Comparison of ENCODE assay signal across 9 cellular contexts in the genomic region with DNA sequence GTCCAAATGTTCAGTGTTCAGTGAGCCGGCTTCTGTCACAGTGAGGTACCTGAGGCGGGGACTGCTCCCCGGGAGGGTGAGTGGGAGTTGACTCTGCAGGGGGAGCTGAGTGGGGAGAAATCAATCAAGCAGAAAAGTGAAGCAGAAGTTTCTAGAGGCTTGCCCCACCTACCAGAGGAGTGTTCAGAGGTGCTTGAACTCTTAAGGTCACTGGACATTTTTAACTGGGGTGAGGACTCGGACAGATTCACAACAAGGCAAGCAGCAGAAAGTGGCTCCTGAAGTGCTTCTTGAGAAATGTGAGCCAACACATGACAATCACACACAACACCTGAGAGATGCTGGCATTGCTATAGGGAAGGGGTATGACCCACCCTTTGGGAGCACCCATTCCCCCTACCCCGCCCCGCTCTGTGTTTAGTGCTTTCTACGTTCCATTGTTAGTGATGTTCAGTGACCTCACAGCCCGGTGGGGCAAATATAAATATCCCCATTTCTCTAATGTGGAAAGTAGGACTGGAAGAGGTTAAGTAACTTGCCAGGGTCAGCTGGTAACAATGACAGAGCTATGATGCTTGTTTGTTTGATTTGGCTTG. TPM values are rescaled to one million over a fixed set of nuclear protein-coding genes. Genes with fewer than 3 reads are reported as not detected.
A peak's percentile ranks its signal among the peaks of the same experiment; 100 is the strongest.
DNase-seq lines count a peak whose midpoint lies in the region; ATAC-seq, FAIRE-seq and TF ChIP-seq lines count a peak whose summit lies in the region.
"Had no signal": no experiment of that assay in that cellular context is flagged by ENCODE, and none has a peak within 500 bp of the region (broad histone marks: within the 10 kb centered on the region; RNA-seq: fewer than 3 reads in every experiment).

No MANE protein-coding gene starts in this region.

- peaks cover 47% of the 10 kb centered on the region for H3K4me1 Mint-ChIP-seq in Calu3 (ENCODE audit: low read depth, unreplicated experiment)

- peak overlapping the region; percentile 47 for H3K27ac Mint-ChIP-seq in Calu3 (ENCODE audit: unreplicated experiment)

- H3K4me3 ChIP-seq in coronary artery (peak overlapping the region; percentile 4), neuron (ENCODE audit: low read length) (no peak overlapping the region)
- H3K4me3 ChIP-seq: SK-N-MC had no signal

- no peaks in the 10 kb centered on the region for H3K9me3 ChIP-seq in neuron (ENCODE audit: low read length)

- DNase-seq in Calu3 (no peak), coronary artery (ENCODE audit: low spot score) (no peak), NCI-H774 (lab: John Stamatoyannopoulos, UW) (no peak), cortex of kidney (lab: John Stamatoyannopoulos, UW) (no peak), HTR-8/SVneo (ENCODE audit: insufficient read length, low spot score) (no peak)

- BruUV-seq in Calu3 (replicated peaks; lab: Mats Ljungman, UMichigan): no TSS peak

- peaks cover 13% of the 10 kb centered on the region for H3K4me1 ChIP-seq in neuron (ENCODE audit: insufficient read depth, low read length)

- peak overlapping the region; percentile 1 for H3K4me3 Mint-ChIP-seq in Calu3 (ENCODE audit: low read depth, unreplicated experiment)

- CTCF ChIA-PET in Calu3 (lab: Charles Lee): interaction anchor here (0.6 to 3.9 kb wide), 16 partner anchors 14 to 256 kb away, joined by 3 to 85 read pairs (median 4); a partner anchor contains a TSS

- no peaks in the 10 kb centered on the region for H3K36me3 ChIP-seq in neuron (ENCODE audit: insufficient read depth, low read length)

- TF ChIP-seq CTCF in Calu3 (IDR thresholded peaks at IDR 0.05; ENCODE audit: unreplicated experiment) (no peak), coronary artery (IDR thresholded peaks at IDR 0.05) (no peak)

- H3K36me3 Mint-ChIP-seq in Calu3 (ENCODE audit: insufficient read depth, unreplicated experiment): no peaks in the 10 kb centered on the region

- H2AFZ ChIP-seq in neuron (ENCODE audit: low read depth, low read length): peak overlapping the region; percentile 80

- ATAC-seq in HG03066 (IDR thresholded peaks at IDR 0.05; ENCODE audit: low read depth, unreplicated experiment) (peak; percentile 12), HG03457 (IDR thresholded peaks at IDR 0.05; ENCODE audit: unreplicated experiment) (no peak)

- no peaks in the 10 kb centered on the region for H3K27me3 ChIP-seq in neuron (ENCODE audit: insufficient read depth, low read length)

- H3K27ac ChIP-seq in coronary artery: peak overlapping the region; percentile 71 to 84
- H3K27ac ChIP-seq: SK-N-MC had no signal

- H3K9me3 Mint-ChIP-seq in Calu3 (ENCODE audit: low read depth, unreplicated experiment): no peaks in the 10 kb centered on the region

- H3K27me3 Mint-ChIP-seq in Calu3 (ENCODE audit: unreplicated experiment): no peaks in the 10 kb centered on the region

- intact Hi-C loops in Calu3 (cut with micrococcal nuclease; ENCODE audit: unreplicated experiment): loop anchor here (1.0 to 10.0 kb wide), 4 partner anchors 39 to 253 kb away; no protein-coding TSS in a partner anchor

- no peak for FAIRE-seq in HTR-8/SVneo (lab: Jason Lieb, UNC)

RNA-seq across cellular contexts. Expression of a gene that starts 48.6 kb away (rescaled TPM):
- total RNA-seq in Calu3 (2022): 145 and 169 TPM in 2 replicates
